ENCODE assay signal across 19 cellular contexts in genomic region chr3:156051651-156052050, GRCh38.
"Had no signal": no experiment of that assay in that cellular context is flagged by ENCODE, and none has a peak within 500 bp of the region (broad histone marks: within the 10 kb centered on the region; RNA-seq: fewer than 3 reads in every experiment).

No MANE protein-coding gene starts in this region.

- H3K4me1 Mint-ChIP-seq: immature natural killer cell, memory B cell, mesothelial cell of epicardium had no signal

- H3K4me3 Mint-ChIP-seq: immature natural killer cell, memory B cell, mesothelial cell of epicardium had no signal

- H3K27ac Mint-ChIP-seq: immature natural killer cell, memory B cell, mesothelial cell of epicardium had no signal

- ATAC-seq: left cardiac atrium, left colon, left lobe of liver, left lung, left ventricle myocardium superior, lower lobe of right lung, mucosa of descending colon had no signal

- H3K9me3 Mint-ChIP-seq: memory B cell had no signal

- DNase-seq: hippocampal formation, hypothalamus, immature natural killer cell, islet precursor cell, kidney, kidney glomerular epithelial cell, left cardiac atrium, left colon, left ventricle myocardium inferior, left ventricle myocardium superior, lower lobe of right lung, mesenchymal stem cell, mesendoderm, midbrain, mucosa of descending colon had no signal
